17 cellular contexts compared by ENCODE assay signal in the genomic region with DNA sequence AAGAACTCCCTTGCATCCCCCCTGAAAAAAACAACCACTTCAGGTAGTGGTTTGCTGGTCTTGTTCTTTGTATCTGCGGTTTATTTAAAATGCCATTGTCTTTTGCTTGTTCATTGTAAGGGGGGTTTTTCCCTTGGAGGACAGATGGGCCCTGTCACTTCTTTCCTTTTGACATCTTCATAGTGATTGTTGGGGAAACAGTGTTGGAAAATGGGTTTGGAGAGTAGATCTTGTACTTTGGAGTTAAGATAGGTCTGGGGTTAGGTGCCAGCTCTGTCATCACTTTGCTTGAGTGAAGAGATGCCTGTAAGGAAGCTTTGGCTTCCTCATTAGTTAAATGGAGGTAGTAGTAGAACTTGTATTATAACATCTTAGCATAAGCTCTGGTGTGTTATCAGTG.
DNase-seq lines count a peak whose midpoint lies in the region; ATAC-seq, FAIRE-seq and TF ChIP-seq lines count a peak whose summit lies in the region.
"Had no signal": no experiment of that assay in that cellular context is flagged by ENCODE, and none has a peak within 500 bp of the region (broad histone marks: within the 10 kb centered on the region; RNA-seq: fewer than 3 reads in every experiment).

No MANE protein-coding gene starts in this region.

- H3K36me3 ChIP-seq in Caco-2 (ENCODE audit: control insufficient read depth, insufficient read depth, low read length), result no peaks in the 10 kb centered on the region

- no peak overlapping the region for H3K4me3 ChIP-seq in Caco-2 (ENCODE audit: low read depth, low read length)
- H3K4me3 ChIP-seq: A549; BLaER1 treated with 17β-estradiol and CSF1 and Interleukin-3, amounts not matched to agents 10 nM and 100 nM had no signal

- POLR2A ChIA-PET in Caco-2 (lab: Charles Lee), result no interaction called here
- POLR2A ChIA-PET in activated CD8-positive, alpha-beta T cell treated with anti-CD3 and anti-CD28 coated beads, Interleukin-2, amount 10 ng/mL, durations not matched to agents 7 days and 5 days (lab: Charles Lee), result no interaction called here
- POLR2A ChIA-PET in naive thymus-derived CD8-positive, alpha-beta T cell (lab: Charles Lee), result interaction anchor here (0.5 kb wide), 1 partner anchor 218 kb away, joined by 3 read pairs; no protein-coding TSS in a partner anchor

- H3K4me1 Mint-ChIP-seq in Caco-2 (ENCODE audit: low read depth, unreplicated experiment), result peaks cover 47% of the 10 kb centered on the region
- H3K4me1 Mint-ChIP-seq in activated CD8-positive, alpha-beta T cell treated with anti-CD3 and anti-CD28 coated beads, Interleukin-2, amount 10 ng/mL, durations not matched to agents 7 days and 5 days (ENCODE audit: low read depth), result peaks cover 40% of the 10 kb centered on the region
- peaks cover 34 to 61% of the 10 kb centered on the region in 2 donors for H3K4me1 Mint-ChIP-seq in effector memory CD8-positive, alpha-beta T cell (ENCODE audit: low read depth in 2 of 2)
- H3K4me1 Mint-ChIP-seq in naive thymus-derived CD8-positive, alpha-beta T cell, result peaks cover 45 to 85% (median 69%) of the 10 kb centered on the region in 4 donors
- peaks cover 54% of the 10 kb centered on the region for H3K4me1 Mint-ChIP-seq in stimulated activated effector memory CD8-positive, alpha-beta T cell treated with anti-CD3 and anti-CD28 coated beads, Interleukin-12 subunit alpha, Interleukin-12 subunit beta, amount 100 ng/mL, for 72 hours

- peak overlapping the region; percentile 79 for H3K27ac Mint-ChIP-seq in Caco-2 (ENCODE audit: unreplicated experiment)
- peak overlapping the region; percentile 63 for H3K27ac Mint-ChIP-seq in activated CD8-positive, alpha-beta T cell treated with anti-CD3 and anti-CD28 coated beads, Interleukin-2, amount 10 ng/mL, durations not matched to agents 7 days and 5 days
- H3K27ac Mint-ChIP-seq in effector memory CD8-positive, alpha-beta T cell, result peak overlapping the region; percentile 24 to 75
- H3K27ac Mint-ChIP-seq in naive thymus-derived CD8-positive, alpha-beta T cell, result peak overlapping the region in 4 of 10 donors; percentile 5 to 74 (median 10)
- H3K27ac Mint-ChIP-seq in stimulated activated effector memory CD8-positive, alpha-beta T cell treated with anti-CD3 and anti-CD28 coated beads, Interleukin-12 subunit alpha, Interleukin-12 subunit beta, amount 100 ng/mL, for 72 hours, result no peak overlapping the region

- no peaks in the 10 kb centered on the region for H3K27me3 Mint-ChIP-seq in Caco-2 (ENCODE audit: insufficient read depth, unreplicated experiment)
- H3K27me3 Mint-ChIP-seq in activated CD8-positive, alpha-beta T cell treated with anti-CD3 and anti-CD28 coated beads, Interleukin-2, amount 10 ng/mL, durations not matched to agents 7 days and 5 days (ENCODE audit: low read depth), result no peaks in the 10 kb centered on the region
- H3K27me3 Mint-ChIP-seq in effector memory CD8-positive, alpha-beta T cell, result no peaks in the 10 kb centered on the region
- no peaks in the 10 kb centered on the region for H3K27me3 Mint-ChIP-seq in naive thymus-derived CD8-positive, alpha-beta T cell
- H3K27me3 Mint-ChIP-seq: CD8-positive, alpha-beta memory T cell had no signal

- no peaks in the 10 kb centered on the region for H3K9me3 ChIP-seq in Caco-2
- H3K9me3 ChIP-seq: A549 had no signal

- intact Hi-C loops in Caco-2 (cut with micrococcal nuclease; ENCODE audit: unreplicated experiment), result no loop called here

- CTCF ChIA-PET in Caco-2 (lab: Charles Lee), result interaction anchor here (0.5 kb wide), 1 partner anchor 577 kb away, joined by 5 read pairs; no protein-coding TSS in a partner anchor
- CTCF ChIA-PET in activated CD8-positive, alpha-beta T cell treated with anti-CD3 and anti-CD28 coated beads, Interleukin-2, amount 10 ng/mL, durations not matched to agents 7 days and 5 days (lab: Charles Lee), result no interaction called here

- DNase-seq in Caco-2, result no peak
- DNase-seq in activated CD8-positive, alpha-beta T cell treated with anti-CD3 and anti-CD28 coated beads, Interleukin-2, amount 10 ng/mL, durations not matched to agents 7 days and 5 days, result no peak
- no peak for DNase-seq in effector memory CD8-positive, alpha-beta T cell
- DNase-seq in naive thymus-derived CD8-positive, alpha-beta T cell, result peak in 1 of 10 donors; percentile 25
- DNase-seq in stimulated activated effector memory CD8-positive, alpha-beta T cell treated with anti-CD3 and anti-CD28 coated beads, Interleukin-12 subunit alpha, Interleukin-12 subunit beta, amount 100 ng/mL, for 72 hours (ENCODE audit: low spot score in 2 of 2), result no peak
- DNase-seq in D721Med (ENCODE audit: insufficient read length, low spot score), result no peak
- no peak for DNase-seq in SKM-1 treated with dmso at 0.1 percent for 144 hours (lab: John Stamatoyannopoulos, UW; ENCODE audit: unreplicated experiment)
- DNase-seq: CD8-positive, alpha-beta memory T cell; GF-D8; NCI-H1048; NCI-H1436 treated with DMSO at 0.1 percent for 48 hours; NCI-H2029 treated with DMSO at 0.1 percent for 48 hours; NCI-H2171 treated with DMSO at 0.1 percent for 48 hours had no signal

- H3K36me3 Mint-ChIP-seq in Caco-2 (ENCODE audit: insufficient read depth, unreplicated experiment), result peaks cover 18% of the 10 kb centered on the region
- H3K36me3 Mint-ChIP-seq in activated CD8-positive, alpha-beta T cell treated with anti-CD3 and anti-CD28 coated beads, Interleukin-2, amount 10 ng/mL, durations not matched to agents 7 days and 5 days (ENCODE audit: low read depth), result peaks cover 33% of the 10 kb centered on the region
- H3K36me3 Mint-ChIP-seq in effector memory CD8-positive, alpha-beta T cell (ENCODE audit: insufficient read depth), result peaks cover 5% of the 10 kb centered on the region
- peaks cover 6 to 32% (median 21%) of the 10 kb centered on the region in 3 donors for H3K36me3 Mint-ChIP-seq in naive thymus-derived CD8-positive, alpha-beta T cell
- H3K36me3 Mint-ChIP-seq in stimulated activated effector memory CD8-positive, alpha-beta T cell treated with anti-CD3 and anti-CD28 coated beads, Interleukin-12 subunit alpha, Interleukin-12 subunit beta, amount 100 ng/mL, for 72 hours, result peaks cover 20% of the 10 kb centered on the region

- no peak for ATAC-seq in activated CD8-positive, alpha-beta T cell treated with anti-CD3 and anti-CD28 coated beads, Interleukin-2, amount 10 ng/mL, durations not matched to agents 7 days and 5 days
- ATAC-seq in effector memory CD8-positive, alpha-beta T cell (replicated peaks), result no peak
- no peak for ATAC-seq in naive thymus-derived CD8-positive, alpha-beta T cell
- no peak for ATAC-seq in stimulated activated effector memory CD8-positive, alpha-beta T cell treated with anti-CD3 and anti-CD28 coated beads, Interleukin-12 subunit alpha, Interleukin-12 subunit beta, amount 100 ng/mL, for 72 hours
- ATAC-seq: A549, Panc1 had no signal

- BruUV-seq in Caco-2 (replicated peaks; lab: Mats Ljungman, UMichigan), result no TSS peak

- no peak overlapping the region for H3K4me3 Mint-ChIP-seq in Caco-2 (ENCODE audit: unreplicated experiment)
- peak overlapping the region; percentile 23 for H3K4me3 Mint-ChIP-seq in activated CD8-positive, alpha-beta T cell treated with anti-CD3 and anti-CD28 coated beads, Interleukin-2, amount 10 ng/mL, durations not matched to agents 7 days and 5 days
- no peak overlapping the region for H3K4me3 Mint-ChIP-seq in effector memory CD8-positive, alpha-beta T cell
- peak overlapping the region in 6 of 10 donors; percentile 1 to 35 (median 10) for H3K4me3 Mint-ChIP-seq in naive thymus-derived CD8-positive, alpha-beta T cell
- H3K4me3 Mint-ChIP-seq in stimulated activated effector memory CD8-positive, alpha-beta T cell treated with anti-CD3 and anti-CD28 coated beads, Interleukin-12 subunit alpha, Interleukin-12 subunit beta, amount 100 ng/mL, for 72 hours, result no peak overlapping the region

- H3K4me1 ChIP-seq in Caco-2, result peaks cover 41% of the 10 kb centered on the region

- peaks cover 9% of the 10 kb centered on the region for H3K9me3 Mint-ChIP-seq in Caco-2 (ENCODE audit: unreplicated experiment)
- H3K9me3 Mint-ChIP-seq in activated CD8-positive, alpha-beta T cell treated with anti-CD3 and anti-CD28 coated beads, Interleukin-2, amount 10 ng/mL, durations not matched to agents 7 days and 5 days (ENCODE audit: insufficient read depth), result peaks cover 5% of the 10 kb centered on the region
- no peaks in the 10 kb centered on the region for H3K9me3 Mint-ChIP-seq in effector memory CD8-positive, alpha-beta T cell
- peaks cover 0 to 6% (median 1%) of the 10 kb centered on the region in 9 donors for H3K9me3 Mint-ChIP-seq in naive thymus-derived CD8-positive, alpha-beta T cell
- peaks cover 4% of the 10 kb centered on the region for H3K9me3 Mint-ChIP-seq in stimulated activated effector memory CD8-positive, alpha-beta T cell treated with anti-CD3 and anti-CD28 coated beads, Interleukin-12 subunit alpha, Interleukin-12 subunit beta, amount 100 ng/mL, for 72 hours

- no peaks in the 10 kb centered on the region for H3K27me3 ChIP-seq in Caco-2 (replicated peaks; ENCODE audit: control insufficient read depth, insufficient read depth, low read length)
- H3K27me3 ChIP-seq: BLaER1 treated with 17β-estradiol and CSF1 and Interleukin-3, amounts not matched to agents 10 nM and 100 nM had no signal

- no peak for FAIRE-seq in D721Med (lab: Jason Lieb, UNC)
- FAIRE-seq: A549, H54 had no signal

- TF ChIP-seq CTCF in Caco-2 (IDR thresholded peaks at IDR 0.05; ENCODE audit: insufficient read depth in 1 of 2, low read depth in 1 of 2, low read length in 1 of 2, severe bottlenecking in 1 of 2, unreplicated experiment in 1 of 2), result no peak
- TF ChIP-seq CTCF in D721Med (IDR thresholded peaks at IDR 0.05; ENCODE audit: insufficient read depth, missing control alignments), result no peak

Comparison
In these comparisons a context has a peak if more than half of its experiments do, and no peak if none do; other contexts are left out.
1. H3K4me3 Mint-ChIP-seq: peak in activated CD8-positive, alpha-beta T cell treated with anti-CD3 and anti-CD28 coated beads, Interleukin-2, amount 10 ng/mL, durations not matched to agents 7 days and 5 days (single experiment) and naive thymus-derived CD8-positive, alpha-beta T cell (6 of 10); none in Caco-2 (single experiment), effector memory CD8-positive, alpha-beta T cell (0 of 2) and stimulated activated effector memory CD8-positive, alpha-beta T cell treated with anti-CD3 and anti-CD28 coated beads, Interleukin-12 subunit alpha, Interleukin-12 subunit beta, amount 100 ng/mL, for 72 hours (single experiment).